Comparison of ENCODE assay signal across 14 cellular contexts in genomic region chr3:30440147-30440604, GRCh38.
DNase-seq lines count a peak whose midpoint lies in the region; ATAC-seq and TF ChIP-seq lines count a peak whose summit lies in the region.
"Had no signal": no experiment of that assay in that cellular context is flagged by ENCODE, and none has a peak within 500 bp of the region (broad histone marks: within the 10 kb centered on the region; RNA-seq: fewer than 3 reads in every experiment).

No MANE protein-coding gene starts in this region.

- POLR2A ChIA-PET in naive thymus-derived CD4-positive, alpha-beta T cell (lab: Charles Lee), result interaction anchor here (0.7 kb wide), 1 partner anchor 96 kb away, joined by 3 read pairs; no protein-coding TSS in a partner anchor

- no peak overlapping the region for H3K4me3 ChIP-seq in esophagus muscularis mucosa
- H3K4me3 ChIP-seq in naive thymus-derived CD4-positive, alpha-beta T cell (ENCODE audit: low read length), result no peak overlapping the region

- H3K27ac Mint-ChIP-seq in nephron, result peak overlapping the region in 2 of 3 experiments; percentile 36 to 47
- H3K27ac Mint-ChIP-seq in naive thymus-derived CD4-positive, alpha-beta T cell, result no peak overlapping the region
- H3K27ac Mint-ChIP-seq: stimulated activated naive CD8-positive, alpha-beta T cell treated with anti-CD3 and anti-CD28 coated beads, Interleukin-15, Interleukin-2, amounts not matched to agents 100 ng/mL and 50 ng/mL, for 24 hours had no signal

- ATAC-seq in naive thymus-derived CD4-positive, alpha-beta T cell, result no peak
- no peak for ATAC-seq in GM19397 (IDR thresholded peaks at IDR 0.05; ENCODE audit: unreplicated experiment)

- H3K9me3 Mint-ChIP-seq in nephron, result peaks cover 6% of the 10 kb centered on the region
- peaks cover 0 to 6% (median 0%) of the 10 kb centered on the region in 11 donors for H3K9me3 Mint-ChIP-seq in naive thymus-derived CD4-positive, alpha-beta T cell
- H3K9me3 Mint-ChIP-seq: stimulated activated naive CD8-positive, alpha-beta T cell treated with anti-CD3 and anti-CD28 coated beads, Interleukin-15, Interleukin-2, amounts not matched to agents 100 ng/mL and 50 ng/mL, for 24 hours had no signal

- TF ChIP-seq EP300 in esophagus muscularis mucosa (IDR thresholded peaks at IDR 0.05), result no peak

- H3K27me3 ChIP-seq in esophagus muscularis mucosa, result no peaks in the 10 kb centered on the region
- H3K27me3 ChIP-seq in naive thymus-derived CD4-positive, alpha-beta T cell (ENCODE audit: control insufficient read depth in 2 of 2, insufficient read depth in 2 of 2, low read length in 2 of 2), result no peaks in the 10 kb centered on the region

- H3K9me3 ChIP-seq in esophagus muscularis mucosa, result no peaks in the 10 kb centered on the region
- H3K9me3 ChIP-seq in naive thymus-derived CD4-positive, alpha-beta T cell (ENCODE audit: control insufficient read depth in 2 of 3, low read length in 3 of 3), result no peaks in the 10 kb centered on the region

- H3K4me3 Mint-ChIP-seq in nephron, result no peak overlapping the region
- no peak overlapping the region for H3K4me3 Mint-ChIP-seq in naive thymus-derived CD4-positive, alpha-beta T cell
- H3K4me3 Mint-ChIP-seq: stimulated activated naive CD8-positive, alpha-beta T cell treated with anti-CD3 and anti-CD28 coated beads, Interleukin-15, Interleukin-2, amounts not matched to agents 100 ng/mL and 50 ng/mL, for 24 hours had no signal

- peak overlapping the region; percentile 80 to 89 (median 84) for H3K27ac ChIP-seq in esophagus muscularis mucosa (replicated peaks in 1 of 4)
- no peak overlapping the region for H3K27ac ChIP-seq in naive thymus-derived CD4-positive, alpha-beta T cell (ENCODE audit: low read depth, low read length)
- H3K27ac ChIP-seq: KMS-11 had no signal

- CTCF ChIA-PET in naive thymus-derived CD4-positive, alpha-beta T cell (lab: Charles Lee), result interaction anchor here (1.0 to 1.5 kb wide), 3 partner anchors 189 to 311 kb away, joined by 3 to 4 read pairs (median 3); no protein-coding TSS in a partner anchor

- DNase-seq in A172 (ENCODE audit: low spot score), result peak; percentile 22
- peak; percentile 24 for DNase-seq in NCI-H226
- no peak for DNase-seq in esophagus muscularis mucosa (ENCODE audit: extremely low spot score)
- DNase-seq in naive thymus-derived CD4-positive, alpha-beta T cell, result no peak
- DNase-seq in NCI-H2107 treated with DMSO at 0.1 percent for 48 hours (lab: John Stamatoyannopoulos, UW; ENCODE audit: unreplicated experiment), result no peak
- no peak for DNase-seq in NCI-H524 treated with DMSO at 0.1 percent for 48 hours (lab: John Stamatoyannopoulos, UW)
- DNase-seq: activated effector memory CD4-positive, alpha-beta T cell treated with Interleukin-2 at 50 U/mL for 16 hours; glutamatergic neuron; NCI-H510A; stimulated activated CD4-positive, alpha-beta T cell treated with anti-CD3 and anti-CD28 coated beads, Interleukin-4, amount 100 ng/mL, for 4 hours had no signal

- no peak for TF ChIP-seq CTCF in esophagus muscularis mucosa (IDR thresholded peaks at IDR 0.05)
- TF ChIP-seq CTCF in nephron (IDR thresholded peaks at IDR 0.05; ENCODE audit: unreplicated experiment in 3 of 3), result no peak

- H3K4me1 Mint-ChIP-seq in nephron, result peaks cover 57% of the 10 kb centered on the region
- peaks cover 7 to 38% (median 27%) of the 10 kb centered on the region in 7 donors for H3K4me1 Mint-ChIP-seq in naive thymus-derived CD4-positive, alpha-beta T cell

- H3K4me1 ChIP-seq in esophagus muscularis mucosa, result peaks cover 16 to 80% (median 79%) of the 10 kb centered on the region in 4 donors
- peaks cover 0 to 15% of the 10 kb centered on the region in 2 donors for H3K4me1 ChIP-seq in naive thymus-derived CD4-positive, alpha-beta T cell (ENCODE audit: control insufficient read depth in 2 of 2, insufficient read depth in 2 of 2, low read length in 2 of 2)

- no peak for TF ChIP-seq POLR2A in esophagus muscularis mucosa (IDR thresholded peaks at IDR 0.05; ENCODE audit: low read depth)

- no peaks in the 10 kb centered on the region for H3K27me3 Mint-ChIP-seq in nephron (ENCODE audit: low read depth)
- no peaks in the 10 kb centered on the region for H3K27me3 Mint-ChIP-seq in naive thymus-derived CD4-positive, alpha-beta T cell
- H3K27me3 Mint-ChIP-seq: stimulated activated naive CD8-positive, alpha-beta T cell treated with anti-CD3 and anti-CD28 coated beads, Interleukin-15, Interleukin-2, amounts not matched to agents 100 ng/mL and 50 ng/mL, for 24 hours had no signal

- intact Hi-C loops in esophagus muscularis mucosa (cut with DNase I), result loop anchor here (2.0 kb wide), 1 partner anchor 79 kb away; no protein-coding TSS in a partner anchor
- intact Hi-C loops in naive thymus-derived CD4-positive, alpha-beta T cell (cut with micrococcal nuclease), result no loop called here

- H3K36me3 ChIP-seq in esophagus muscularis mucosa, result no peaks in the 10 kb centered on the region
- H3K36me3 ChIP-seq in naive thymus-derived CD4-positive, alpha-beta T cell (ENCODE audit: control insufficient read depth in 2 of 3, insufficient read depth in 3 of 3, low read length in 3 of 3), result no peaks in the 10 kb centered on the region

- 64% methylated on average over 2 of the region's 2 CpGs for WGBS in esophagus muscularis mucosa

- no peaks in the 10 kb centered on the region for H3K36me3 Mint-ChIP-seq in nephron (ENCODE audit: low read depth)
- no peaks in the 10 kb centered on the region for H3K36me3 Mint-ChIP-seq in naive thymus-derived CD4-positive, alpha-beta T cell

Comparison
In these comparisons a context has a peak if more than half of its experiments do, and no peak if none do; other contexts are left out.
1. DNase-seq: peak in A172 (single experiment) and NCI-H226 (single experiment); none in esophagus muscularis mucosa (single experiment), naive thymus-derived CD4-positive, alpha-beta T cell (0 of 9), NCI-H2107 treated with DMSO at 0.1 percent for 48 hours (single experiment) and NCI-H524 treated with DMSO at 0.1 percent for 48 hours (single experiment).
2. H3K27ac Mint-ChIP-seq: peak in nephron (2 of 3); none in naive thymus-derived CD4-positive, alpha-beta T cell (0 of 9).